20 cellular contexts compared by ENCODE assay signal in the genomic region with DNA sequence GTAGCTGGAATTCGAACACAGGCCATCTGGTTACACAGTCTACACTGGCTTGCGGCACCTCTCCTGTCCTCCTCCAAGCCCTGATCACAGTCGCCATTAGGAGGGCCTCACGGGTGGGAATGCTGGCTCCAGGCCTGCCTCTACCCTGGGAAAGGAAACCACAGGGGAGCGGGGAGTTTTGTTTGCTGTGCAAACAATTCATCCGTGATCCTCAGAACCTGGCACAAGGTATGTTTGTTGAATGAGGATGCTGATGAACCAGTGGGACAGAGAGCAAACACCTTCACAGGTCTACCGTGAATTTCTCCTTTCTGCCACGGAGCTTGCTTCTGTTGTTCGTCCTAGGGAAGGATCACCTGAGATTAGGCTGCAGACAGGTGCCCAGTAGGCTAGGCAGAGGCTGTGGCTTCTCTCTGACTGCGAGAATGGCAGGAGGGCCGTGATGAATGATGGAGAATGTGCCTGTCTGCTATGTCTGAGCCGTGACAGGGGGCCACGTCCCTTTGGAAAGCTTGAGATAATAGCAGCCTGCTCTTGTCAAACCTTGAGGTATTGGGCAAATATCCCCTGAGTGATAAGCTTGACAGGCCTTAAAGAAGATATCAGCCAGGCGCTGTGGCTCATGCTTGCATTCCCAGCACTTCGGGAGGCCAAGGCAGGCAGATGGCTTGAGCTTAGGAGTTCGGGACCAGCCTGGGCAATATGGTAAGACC. TPM values are rescaled to one million over a fixed set of nuclear protein-coding genes. Genes with fewer than 3 reads are reported as not detected.
DNase-seq lines count a peak whose midpoint lies in the region; ATAC-seq, FAIRE-seq and TF ChIP-seq lines count a peak whose summit lies in the region.
"Had no signal": no experiment of that assay in that cellular context is flagged by ENCODE, and none has a peak within 500 bp of the region (broad histone marks: within the 10 kb centered on the region; RNA-seq: fewer than 3 reads in every experiment).

No MANE protein-coding gene starts in this region.

- H3K27me3 ChIP-seq in Caco-2 (replicated peaks; ENCODE audit: control insufficient read depth, insufficient read depth, low read length): no peaks in the 10 kb centered on the region
- no peaks in the 10 kb centered on the region for H3K27me3 ChIP-seq in bronchial epithelial cell (ENCODE audit: control insufficient read depth, insufficient read depth, low read length)
- H3K27me3 ChIP-seq in left lung: no peaks in the 10 kb centered on the region
- H3K27me3 ChIP-seq: brain microvascular endothelial cell, uterus had no signal

- ATAC-seq in left lung: no peak
- ATAC-seq: SK-N-SH treated with all-trans-retinoic acid at 6 μM for 48 hours had no signal

- POLR2A ChIA-PET in Caco-2 (lab: Charles Lee): interaction anchor here (0.6 to 0.7 kb wide), 2 partner anchors 33 to 699 kb away, joined by 5 to 7 read pairs; no protein-coding TSS in a partner anchor

- TF ChIP-seq CTCF in Caco-2 (IDR thresholded peaks at IDR 0.05; ENCODE audit: insufficient read depth in 1 of 2, low read depth in 1 of 2, low read length in 1 of 2, severe bottlenecking in 1 of 2, unreplicated experiment in 1 of 2) (no peak), bronchial epithelial cell (IDR thresholded peaks at IDR 0.05; ENCODE audit: insufficient read depth, low read length, severe bottlenecking) (no peak), left lung (IDR thresholded peaks at IDR 0.05) (no peak)

- H3K36me3 ChIP-seq in Caco-2 (ENCODE audit: control insufficient read depth, insufficient read depth, low read length): no peaks in the 10 kb centered on the region
- no peaks in the 10 kb centered on the region for H3K36me3 ChIP-seq in bronchial epithelial cell (ENCODE audit: control insufficient read depth, insufficient read depth, low read length)
- H3K36me3 ChIP-seq in left lung: no peaks in the 10 kb centered on the region
- H3K36me3 ChIP-seq: brain microvascular endothelial cell, uterus had no signal

- peak; percentile 44 to 67 for DNase-seq in Caco-2
- peak; percentile 52 for DNase-seq in HuH-7.5 (ENCODE audit: low spot score)
- peak; percentile 91 for DNase-seq in NCI-H345 (lab: John Stamatoyannopoulos, UW)
- DNase-seq in bronchial epithelial cell (ENCODE audit: low read depth): no peak
- DNase-seq in left lung: no peak
- DNase-seq in cardiac septum (ENCODE audit: low spot score): no peak
- no peak for DNase-seq in stimulated activated CD4-positive, alpha-beta T cell treated with anti-CD3 and anti-CD28 coated beads, Interleukin-15, amount 100 ng/mL, for 24 hours
- no peak for DNase-seq in T-helper 9 cell
- DNase-seq: activated CD4-positive, alpha-beta T cell treated with anti-CD3 and anti-CD28 coated beads, Interleukin-2, amount 50 U/mL, for 4 hours; activated gamma-delta T cell treated with Interleukin-2 at 50 U/mL for 16 hours; brain microvascular endothelial cell; C1 segment of cervical spinal cord; HCEC 1CT; mammary epithelial cell; NCI-H446; RPMI8226; uterus had no signal

- H3K4me3 ChIP-seq in Caco-2 (ENCODE audit: low read depth, low read length) (no peak overlapping the region), bronchial epithelial cell (ENCODE audit: low read depth, low read length) (no peak overlapping the region), left lung (no peak overlapping the region)
- H3K4me3 ChIP-seq: coronary artery, uterus had no signal

- H3K4me3 Mint-ChIP-seq in Caco-2 (ENCODE audit: unreplicated experiment): peak overlapping the region; percentile 47

- CTCF ChIA-PET in Caco-2 (lab: Charles Lee): interaction anchor here (0.6 kb wide), 1 partner anchor 128 kb away, joined by 5 read pairs; no protein-coding TSS in a partner anchor

- H3K4me1 ChIP-seq in Caco-2: peaks cover 6% of the 10 kb centered on the region; the same call in 1 of the 2 replicates
- no peaks in the 10 kb centered on the region for H3K4me1 ChIP-seq in left lung
- H3K4me1 ChIP-seq: uterus had no signal

- intact Hi-C loops in Caco-2 (cut with micrococcal nuclease; ENCODE audit: unreplicated experiment) (no loop called here), left lung (cut with DNase I) (no loop called here), cardiac septum (cut with DNase I) (no loop called here)

- no peaks in the 10 kb centered on the region for H3K9me3 ChIP-seq in Caco-2
- H3K9me3 ChIP-seq in left lung: no peaks in the 10 kb centered on the region
- H3K9me3 ChIP-seq: uterus had no signal

- H3K27ac ChIP-seq in left lung: no peak overlapping the region
- H3K27ac ChIP-seq: brain microvascular endothelial cell, coronary artery, uterus had no signal

- H3K36me3 Mint-ChIP-seq in Caco-2 (ENCODE audit: insufficient read depth, unreplicated experiment): no peaks in the 10 kb centered on the region

- H3K4me1 Mint-ChIP-seq in Caco-2 (ENCODE audit: low read depth, unreplicated experiment): peaks cover 7% of the 10 kb centered on the region

- FAIRE-seq in bronchial epithelial cell (lab: Jason Lieb, UNC): peak; percentile 7
- FAIRE-seq: G401.6 had no signal

- no peaks in the 10 kb centered on the region for H3K27me3 Mint-ChIP-seq in Caco-2 (ENCODE audit: insufficient read depth, unreplicated experiment)

- no TSS peak for BruUV-seq in Caco-2 (replicated peaks; lab: Mats Ljungman, UMichigan)

- H3K9me3 Mint-ChIP-seq in Caco-2 (ENCODE audit: unreplicated experiment): no peaks in the 10 kb centered on the region

- H3K27ac Mint-ChIP-seq in Caco-2 (ENCODE audit: unreplicated experiment): peak overlapping the region; percentile 50

RNA-seq across cellular contexts. Expression of a gene that starts 36.7 kb away (rescaled TPM):
- total RNA-seq in Caco-2 (2022) (63.3 and 65.3 TPM in 2 replicates), bronchial epithelial cell (61.3 and 80.6 TPM in 2 replicates), left lung (10 to 100 TPM; 57.5 to 67.2 TPM), cardiac septum (93.5 TPM)

RNA-seq across cellular contexts. Expression of a gene that starts 44.1 kb away (rescaled TPM):
- total RNA-seq in Caco-2 (2022): 345 and 359 TPM in 2 replicates
- total RNA-seq in bronchial epithelial cell: 260 and 314 TPM in 2 replicates
- 100 to 1,000 TPM; 260 to 301 TPM for total RNA-seq in left lung
- total RNA-seq in cardiac septum: 422 TPM

RNA-seq across cellular contexts. Expression of a gene that starts 52.9 kb away (rescaled TPM):
- total RNA-seq in Caco-2 (2022) (37.6 and 39.9 TPM in 2 replicates), bronchial epithelial cell (4.5 and 7.8 TPM in 2 replicates), left lung (10 to 100 TPM; 22.3 to 23.5 TPM), cardiac septum (17.0 TPM)

Comparison
In these comparisons a context has a peak if more than half of its experiments do, and no peak if none do; other contexts are left out.
1. DNase-seq: peak in Caco-2 (2 of 2), HuH-7.5 (single experiment) and NCI-H345 (single experiment); none in bronchial epithelial cell (single experiment), left lung (0 of 2), cardiac septum (single experiment), stimulated activated CD4-positive, alpha-beta T cell treated with anti-CD3 and anti-CD28 coated beads, Interleukin-15, amount 100 ng/mL, for 24 hours (single experiment) and T-helper 9 cell (single experiment).